ENCODE assay signal across 1 cellular context in the genomic region with DNA sequence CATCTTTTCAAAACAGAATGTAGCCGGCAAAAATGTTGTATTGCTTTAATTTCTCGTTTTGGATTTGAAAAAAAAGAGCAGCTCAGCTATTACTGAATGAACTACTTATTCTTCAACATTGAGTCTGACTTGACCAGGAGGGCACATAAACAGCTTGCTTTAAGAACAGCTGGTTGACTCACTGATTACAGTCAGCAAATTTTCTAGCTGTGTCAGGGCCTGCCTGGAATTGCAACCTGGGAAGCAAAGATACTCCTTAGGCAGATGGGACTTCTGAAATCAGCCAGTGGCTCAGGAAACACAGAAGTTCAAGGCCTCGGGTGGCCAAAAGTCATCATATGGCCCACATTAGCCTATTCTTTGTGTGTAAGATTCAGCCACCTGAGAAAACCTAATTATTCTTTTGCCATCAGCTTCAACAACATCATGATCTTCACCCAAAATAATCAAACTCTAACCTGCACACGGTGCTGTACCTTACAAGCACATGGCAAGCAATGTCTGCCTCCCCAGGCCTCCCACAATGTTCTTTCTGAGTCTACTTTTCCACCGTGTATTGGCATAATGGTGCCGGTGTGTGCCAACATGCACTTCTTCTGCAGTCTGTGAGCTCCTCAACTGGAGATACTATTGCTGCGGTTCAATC.
TF ChIP-seq lines count a peak whose summit lies in the region.

No MANE protein-coding gene starts in this region.

TF ChIP-seq in SK-N-SH, 30 proteins besides CTCF, POLR2A, EP300 and RAD21 (continued from another document):
- TF ChIP-seq RFX5 (IDR thresholded peaks at IDR 0.05; ENCODE audit: low read length) (no peak), TCF12 (IDR thresholded peaks at IDR 0.05) (no peak)
TF ChIP-seq in SK-N-SH: peak in this region for 0.
